ENCODE assay signal across 8 cellular contexts in genomic region chr11:17230867-17231851, GRCh38. TPM values are rescaled to one million over a fixed set of nuclear protein-coding genes. Genes with fewer than 3 reads are reported as not detected.
DNase-seq lines count a peak whose midpoint lies in the region; ATAC-seq, FAIRE-seq and TF ChIP-seq lines count a peak whose summit lies in the region.

No MANE protein-coding gene starts in this region.

- in situ Hi-C loops in HAP-1 (cut with MboI; ENCODE audit: low sequenced_read_pairs), result no loop called here

- H3K27me3 Mint-ChIP-seq in activated naive CD8-positive, alpha-beta T cell treated with anti-CD3 and anti-CD28 coated beads, Interleukin-2, amount 10 ng/mL, durations not matched to agents 7 days and 5 days, result peaks cover 7% of the 10 kb centered on the region

- H3K4me3 ChIP-seq in HAP-1, result no peak overlapping the region

- peak overlapping the region; percentile 67 for H3K4me3 Mint-ChIP-seq in activated naive CD8-positive, alpha-beta T cell treated with anti-CD3 and anti-CD28 coated beads, Interleukin-2, amount 10 ng/mL, durations not matched to agents 7 days and 5 days

- no peak for TF ChIP-seq POLR2A in GM12891 (IDR thresholded peaks at IDR 0.05; ENCODE audit: low read depth, low read length)

- FAIRE-seq in GM12891 (lab: Jason Lieb, UNC), result peak; percentile 54

- no peaks in the 10 kb centered on the region for H3K36me3 Mint-ChIP-seq in activated naive CD8-positive, alpha-beta T cell treated with anti-CD3 and anti-CD28 coated beads, Interleukin-2, amount 10 ng/mL, durations not matched to agents 7 days and 5 days

- peak; percentile 92 for ATAC-seq in GM21528 (IDR thresholded peaks at IDR 0.05; ENCODE audit: low FRiP score, unreplicated experiment)
- peak; percentile 96 for ATAC-seq in HG03571 (IDR thresholded peaks at IDR 0.05; ENCODE audit: unreplicated experiment)
- peak; percentile 94 for ATAC-seq in activated naive CD8-positive, alpha-beta T cell treated with anti-CD3 and anti-CD28 coated beads, Interleukin-2, amount 10 ng/mL, durations not matched to agents 7 days and 5 days (ENCODE audit: low read depth)

- no peak for DNase-seq in GM12891 (ENCODE audit: insufficient read length, low spot score)
- no peak for DNase-seq in activated naive CD8-positive, alpha-beta T cell treated with anti-CD3 and anti-CD28 coated beads, Interleukin-2, amount 10 ng/mL, durations not matched to agents 7 days and 5 days
- DNase-seq in amygdala (lab: John Stamatoyannopoulos, UW), result no peak
- no peak for DNase-seq in amniotic stem cell (lab: John Stamatoyannopoulos, UW)
- no peak for DNase-seq in NCI-H1092 (lab: John Stamatoyannopoulos, UW)
- DNase-seq in HAP-1 (ENCODE audit: low spot score in 2 of 2), result no peak

- peaks cover 12% of the 10 kb centered on the region for H3K4me1 Mint-ChIP-seq in activated naive CD8-positive, alpha-beta T cell treated with anti-CD3 and anti-CD28 coated beads, Interleukin-2, amount 10 ng/mL, durations not matched to agents 7 days and 5 days

- H3K27me3 ChIP-seq in HAP-1 (ENCODE audit: low read depth), result no peaks in the 10 kb centered on the region

- no peaks in the 10 kb centered on the region for H3K9me3 ChIP-seq in HAP-1

- POLR2A ChIA-PET in activated naive CD8-positive, alpha-beta T cell treated with anti-CD3 and anti-CD28 coated beads, Interleukin-2, amount 10 ng/mL, durations not matched to agents 7 days and 5 days (lab: Charles Lee), result interaction anchor here (1.2 kb wide), 1 partner anchor 121 kb away, joined by 3 read pairs; no protein-coding TSS in a partner anchor

- H3K4me1 ChIP-seq in HAP-1, result no peaks in the 10 kb centered on the region; the same call in 1 of the 2 replicates

- no peaks in the 10 kb centered on the region for H3K9me3 Mint-ChIP-seq in activated naive CD8-positive, alpha-beta T cell treated with anti-CD3 and anti-CD28 coated beads, Interleukin-2, amount 10 ng/mL, durations not matched to agents 7 days and 5 days

- H3K36me3 ChIP-seq in HAP-1 (replicated peaks), result no peaks in the 10 kb centered on the region

- H3K27ac Mint-ChIP-seq in activated naive CD8-positive, alpha-beta T cell treated with anti-CD3 and anti-CD28 coated beads, Interleukin-2, amount 10 ng/mL, durations not matched to agents 7 days and 5 days, result peak overlapping the region; percentile 74

TF ChIP-seq in GM12891, 5 proteins besides CTCF, POLR2A, EP300 and RAD21:
- peak; percentile 59 for TF ChIP-seq POU2F2 (IDR thresholded peaks at IDR 0.05; ENCODE audit: low read depth, low read length)
- peak; percentile 92 for TF ChIP-seq SPI1 (IDR thresholded peaks at IDR 0.05; ENCODE audit: low read depth, low read length)
- TF ChIP-seq POLR2AphosphoS5 (IDR thresholded peaks at IDR 0.05; ENCODE audit: low read depth, low read length), result no peak
- no peak for TF ChIP-seq TAF1 (IDR thresholded peaks at IDR 0.05; ENCODE audit: low read depth, low read length)
- no peak for TF ChIP-seq PAX5 (IDR thresholded peaks at IDR 0.05; ENCODE audit: insufficient read depth, low read length, severe bottlenecking)

RNA-seq across cellular contexts. Expression of gene PIK3C2A, which starts 23.4 kb away (rescaled TPM):
- polyA plus RNA-seq in GM12891 (2012; ENCODE audit: low read depth, missing spikeins), result 3.7 TPM
- total RNA-seq in activated naive CD8-positive, alpha-beta T cell treated with anti-CD3 and anti-CD28 coated beads, Interleukin-2, amount 10 ng/mL, durations not matched to agents 7 days and 5 days, result 10 to 100 TPM; 27.6 to 31.4 TPM

RNA-seq across cellular contexts. Expression of gene NUCB2, which starts 45.4 kb away (rescaled TPM):
- 36.4 TPM for polyA plus RNA-seq in GM12891 (2012; ENCODE audit: low read depth, missing spikeins)
- 100 to 1,000 TPM; 168 to 170 TPM for total RNA-seq in activated naive CD8-positive, alpha-beta T cell treated with anti-CD3 and anti-CD28 coated beads, Interleukin-2, amount 10 ng/mL, durations not matched to agents 7 days and 5 days
